In the genomic region with DNA sequence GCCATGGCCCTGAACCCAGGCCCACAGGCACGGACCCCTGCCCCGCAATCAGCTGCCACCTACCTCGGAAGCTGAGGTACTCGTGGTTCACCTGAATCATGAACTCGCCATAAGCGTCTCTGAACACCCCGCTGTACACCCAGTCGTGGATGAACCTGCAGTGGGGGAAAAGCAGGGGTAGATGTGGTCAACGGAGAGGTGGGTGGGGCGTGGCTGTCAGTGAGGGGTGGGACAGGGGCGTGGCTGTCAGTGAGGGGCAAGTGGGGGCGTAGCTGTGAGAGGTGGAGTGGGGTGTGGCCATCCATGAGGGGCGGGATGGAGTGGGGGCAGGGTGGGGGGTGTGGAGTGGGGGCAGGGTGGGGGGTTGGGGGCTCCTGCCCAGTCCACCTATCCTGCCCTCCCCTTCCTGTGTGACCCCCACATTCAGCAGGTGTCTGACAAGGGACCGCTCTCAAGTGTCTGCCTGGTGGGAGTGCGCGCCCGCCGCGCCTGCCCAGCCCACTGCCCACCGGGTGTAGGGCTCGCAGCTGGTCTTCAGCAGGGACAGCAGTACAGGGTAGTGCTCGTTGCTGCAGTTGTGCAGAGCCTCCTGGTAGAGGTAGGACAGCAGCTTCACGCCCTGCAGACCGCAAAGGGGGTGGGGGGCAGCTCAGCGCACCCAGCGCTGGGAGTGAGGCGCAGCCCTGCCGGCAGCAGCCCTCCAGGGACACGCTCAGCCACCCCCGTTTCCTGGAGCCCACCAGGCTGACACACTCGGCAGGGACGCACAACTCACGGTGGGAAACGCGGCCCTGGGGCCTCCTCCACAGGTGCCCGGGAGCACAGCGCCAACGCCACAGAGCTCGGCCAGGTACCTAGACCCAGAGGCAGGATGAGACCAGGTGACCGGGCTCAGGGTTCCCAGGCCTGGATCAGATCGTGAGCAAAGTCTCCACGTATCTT, we compare ENCODE assay signal across 31 cellular contexts.
"Had no signal": no experiment of that assay in that cellular context is flagged by ENCODE, and none has a peak within 500 bp of the region (broad histone marks: within the 10 kb centered on the region; RNA-seq: fewer than 3 reads in every experiment).

No MANE protein-coding gene starts in this region.

- DNase-seq: activated CD4-positive, alpha-beta T cell treated with anti-CD3 and anti-CD28 coated beads for 48 hours; activated CD4-positive, alpha-beta T cell treated with anti-CD3 and anti-CD28 coated beads, Interleukin-2, amount 50 U/mL, for 48 hours; activated CD8-positive, alpha-beta memory T cell treated with anti-CD3 and anti-CD28 coated beads for 24 hours; activated effector memory CD4-positive, alpha-beta T cell treated with anti-CD3 and anti-CD28 coated beads, Interleukin-2, amount 50 U/mL, for 16 hours; activated naive CD4-positive, alpha-beta T cell treated with anti-CD3 and anti-CD28 coated beads for 36 hours; activated naive CD8-positive, alpha-beta T cell treated with anti-CD3 and anti-CD28 coated beads for 36 hours; adrenal gland; endodermal cell; foreskin keratinocyte; heart right ventricle; left lung; occipital lobe; psoas muscle; stimulated activated CD4-positive, alpha-beta T cell treated with anti-CD3 and anti-CD28 coated beads, Interleukin-15, amount 100 ng/mL, for 24 hours; stimulated activated CD4-positive, alpha-beta T cell treated with anti-CD3 and anti-CD28 coated beads, Interleukin-2, amount 100 ng/mL, for 24 hours; stimulated activated naive CD4-positive, alpha-beta T cell; T-helper 17 cell; T1000; testis; transverse colon; uterus; WERI-Rb-1 had no signal

- H3K27ac ChIP-seq: adrenal gland, ascending aorta, cardiac muscle cell, esophagus muscularis mucosa, foreskin keratinocyte, heart right ventricle, left lung, parathyroid adenoma, psoas muscle, testis, transverse colon, uterus, WERI-Rb-1 had no signal

- H3K9me3 Mint-ChIP-seq: activated naive CD4-positive, alpha-beta T cell treated with anti-CD3 and anti-CD28 coated beads for 36 hours; activated naive CD8-positive, alpha-beta T cell treated with anti-CD3 and anti-CD28 coated beads for 36 hours; activated T-helper 1 cell treated with anti-CD3 and anti-CD28 coated beads, Interleukin-12 subunit alpha, Interleukin-12 subunit beta, Interleukin-2, Interleukin-4 antibody, amounts not matched to agents 30 ng/mL and 10 ng/mL and 1 ng/mL, durations not matched to agents 14 hours and 24 hours and 36 hours; brain; dendritic cell treated with granulocyte-macrophage colony-stimulating factor and Interleukin-4, amounts not matched to agents 40 ng/mL and 50 ng/mL, for 4 days; endodermal cell; neural crest cell had no signal

- H3K4me3 ChIP-seq: adrenal gland, ascending aorta, cardiac muscle cell, esophagus muscularis mucosa, heart right ventricle, left lung, psoas muscle, testis, transverse colon, uterus had no signal

- H3K36me3 ChIP-seq: uterus had no signal

- H3K9ac ChIP-seq: parathyroid adenoma had no signal

- H2AFZ ChIP-seq: parathyroid adenoma had no signal

- ATAC-seq: activated CD4-positive, CD25-positive, alpha-beta regulatory T cell treated with anti-CD3 and anti-CD28 coated beads, Interleukin-2, amount 50 U/mL, for 24 hours; foreskin keratinocyte; left lung; psoas muscle; T-helper 17 cell had no signal

- H3K4me1 ChIP-seq: adrenal gland, ascending aorta, esophagus muscularis mucosa, foreskin keratinocyte, heart right ventricle, left lung, parathyroid adenoma, psoas muscle, testis, transverse colon, uterus had no signal

- H3K27ac Mint-ChIP-seq: activated naive CD4-positive, alpha-beta T cell treated with anti-CD3 and anti-CD28 coated beads for 36 hours; activated naive CD8-positive, alpha-beta T cell treated with anti-CD3 and anti-CD28 coated beads for 36 hours; activated T-helper 1 cell treated with anti-CD3 and anti-CD28 coated beads, Interleukin-12 subunit alpha, Interleukin-12 subunit beta, Interleukin-2, Interleukin-4 antibody, amounts not matched to agents 30 ng/mL and 10 ng/mL and 1 ng/mL, durations not matched to agents 14 hours and 24 hours and 36 hours; brain; dendritic cell treated with granulocyte-macrophage colony-stimulating factor and Interleukin-4, amounts not matched to agents 40 ng/mL and 50 ng/mL, for 4 days; T-helper 17 cell had no signal

- H3K4me1 Mint-ChIP-seq: activated naive CD8-positive, alpha-beta T cell treated with anti-CD3 and anti-CD28 coated beads for 36 hours; brain; endodermal cell; neural crest cell had no signal

- H3K9me3 ChIP-seq: adrenal gland, ascending aorta, esophagus muscularis mucosa, heart right ventricle, left lung, psoas muscle, testis, transverse colon, uterus had no signal

- H3K4me3 Mint-ChIP-seq: activated naive CD4-positive, alpha-beta T cell treated with anti-CD3 and anti-CD28 coated beads for 36 hours; activated naive CD8-positive, alpha-beta T cell treated with anti-CD3 and anti-CD28 coated beads for 36 hours; activated T-helper 1 cell treated with anti-CD3 and anti-CD28 coated beads, Interleukin-12 subunit alpha, Interleukin-12 subunit beta, Interleukin-2, Interleukin-4 antibody, amounts not matched to agents 30 ng/mL and 10 ng/mL and 1 ng/mL, durations not matched to agents 14 hours and 24 hours and 36 hours; brain; dendritic cell treated with granulocyte-macrophage colony-stimulating factor and Interleukin-4, amounts not matched to agents 40 ng/mL and 50 ng/mL, for 4 days; endodermal cell; neural crest cell; T-helper 17 cell had no signal

- H3K27me3 Mint-ChIP-seq: activated naive CD8-positive, alpha-beta T cell treated with anti-CD3 and anti-CD28 coated beads for 36 hours; brain; dendritic cell treated with granulocyte-macrophage colony-stimulating factor and Interleukin-4, amounts not matched to agents 40 ng/mL and 50 ng/mL, for 4 days; T-helper 17 cell had no signal

- H3K27me3 ChIP-seq: adrenal gland, ascending aorta, cardiac muscle cell, esophagus muscularis mucosa, foreskin keratinocyte, heart right ventricle, left lung, testis, transverse colon, uterus had no signal
